1 cellular context compared by ENCODE assay signal in the genomic region with DNA sequence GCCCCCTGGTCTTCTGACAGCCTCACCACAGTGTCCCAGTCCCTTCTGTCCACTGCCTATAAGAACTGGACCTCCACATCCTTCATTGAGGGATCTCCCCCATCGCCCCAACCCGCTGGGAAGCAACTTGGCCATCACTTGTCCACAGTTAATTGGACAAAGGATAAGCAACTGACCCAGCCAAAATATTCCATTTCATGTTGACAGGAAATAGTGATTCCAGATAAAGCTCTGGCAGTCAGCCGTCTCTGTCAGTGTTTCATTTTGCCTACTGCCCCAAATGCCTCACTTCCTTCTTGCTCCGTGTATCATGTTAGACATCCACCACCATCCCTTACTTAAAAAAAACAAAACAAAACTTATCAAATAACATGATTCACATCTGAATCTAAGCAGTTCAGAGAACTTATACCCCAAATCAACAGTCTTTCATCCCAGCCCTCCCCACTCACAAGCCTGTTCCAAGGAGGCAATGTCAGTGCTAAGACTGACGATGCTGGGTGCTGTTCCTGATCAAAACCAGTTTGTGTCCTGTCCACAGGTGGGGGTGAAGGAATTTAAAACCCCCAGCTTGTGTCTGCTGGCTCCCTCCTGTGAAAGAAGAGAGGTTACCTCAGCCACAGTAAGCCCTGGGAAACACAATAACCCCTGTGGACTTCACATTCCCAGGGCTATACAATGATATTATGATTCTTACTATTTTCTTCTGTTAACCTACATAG.
TF ChIP-seq lines count a peak whose summit lies in the region.

No MANE protein-coding gene starts in this region.

TF ChIP-seq in GM23338, 12 proteins besides CTCF, POLR2A, EP300 and RAD21 (continued from another document):
- TF ChIP-seq, protein P1, sequence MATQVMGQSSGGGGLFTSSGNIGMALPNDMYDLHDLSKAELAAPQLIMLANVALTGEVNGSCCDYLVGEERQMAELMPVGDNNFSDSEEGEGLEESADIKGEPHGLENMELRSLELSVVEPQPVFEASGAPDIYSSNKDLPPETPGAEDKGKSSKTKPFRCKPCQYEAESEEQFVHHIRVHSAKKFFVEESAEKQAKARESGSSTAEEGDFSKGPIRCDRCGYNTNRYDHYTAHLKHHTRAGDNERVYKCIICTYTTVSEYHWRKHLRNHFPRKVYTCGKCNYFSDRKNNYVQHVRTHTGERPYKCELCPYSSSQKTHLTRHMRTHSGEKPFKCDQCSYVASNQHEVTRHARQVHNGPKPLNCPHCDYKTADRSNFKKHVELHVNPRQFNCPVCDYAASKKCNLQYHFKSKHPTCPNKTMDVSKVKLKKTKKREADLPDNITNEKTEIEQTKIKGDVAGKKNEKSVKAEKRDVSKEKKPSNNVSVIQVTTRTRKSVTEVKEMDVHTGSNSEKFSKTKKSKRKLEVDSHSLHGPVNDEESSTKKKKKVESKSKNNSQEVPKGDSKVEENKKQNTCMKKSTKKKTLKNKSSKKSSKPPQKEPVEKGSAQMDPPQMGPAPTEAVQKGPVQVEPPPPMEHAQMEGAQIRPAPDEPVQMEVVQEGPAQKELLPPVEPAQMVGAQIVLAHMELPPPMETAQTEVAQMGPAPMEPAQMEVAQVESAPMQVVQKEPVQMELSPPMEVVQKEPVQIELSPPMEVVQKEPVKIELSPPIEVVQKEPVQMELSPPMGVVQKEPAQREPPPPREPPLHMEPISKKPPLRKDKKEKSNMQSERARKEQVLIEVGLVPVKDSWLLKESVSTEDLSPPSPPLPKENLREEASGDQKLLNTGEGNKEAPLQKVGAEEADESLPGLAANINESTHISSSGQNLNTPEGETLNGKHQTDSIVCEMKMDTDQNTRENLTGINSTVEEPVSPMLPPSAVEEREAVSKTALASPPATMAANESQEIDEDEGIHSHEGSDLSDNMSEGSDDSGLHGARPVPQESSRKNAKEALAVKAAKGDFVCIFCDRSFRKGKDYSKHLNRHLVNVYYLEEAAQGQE (IDR thresholded peaks at IDR 0.05; ENCODE audit: unreplicated experiment): no peak
- no peak for TF ChIP-seq STAT1 (IDR thresholded peaks at IDR 0.05; ENCODE audit: unreplicated experiment)
